Comparison of ENCODE assay signal across 17 cellular contexts in the genomic region with DNA sequence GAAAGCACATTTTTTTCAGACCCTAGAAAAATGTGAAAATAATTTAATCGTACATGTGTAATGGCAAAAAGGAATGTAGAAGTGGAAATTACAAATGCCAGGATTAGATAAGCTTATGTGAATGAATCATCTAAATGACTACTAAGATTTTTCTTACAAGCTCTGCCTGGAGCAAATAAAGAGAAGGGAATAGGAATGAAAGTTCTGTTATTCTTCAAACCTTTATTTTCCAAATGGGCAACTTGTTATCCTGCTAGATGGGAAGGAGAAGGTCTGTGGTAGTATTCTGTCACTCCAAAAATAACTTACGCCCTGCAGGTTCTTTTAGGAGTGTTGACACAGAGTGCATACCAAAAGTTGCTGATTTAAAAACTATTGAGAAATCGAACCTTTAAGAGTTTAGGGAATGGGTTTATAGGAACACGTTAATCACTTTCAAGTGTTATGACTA. TPM values are rescaled to one million over a fixed set of nuclear protein-coding genes. Genes with fewer than 3 reads are reported as not detected.
A peak's percentile ranks its signal among the peaks of the same experiment; 100 is the strongest.
DNase-seq lines count a peak whose midpoint lies in the region; ATAC-seq and TF ChIP-seq lines count a peak whose summit lies in the region.
"Had no signal": no experiment of that assay in that cellular context is flagged by ENCODE, and none has a peak within 500 bp of the region (broad histone marks: within the 10 kb centered on the region; RNA-seq: fewer than 3 reads in every experiment).

No MANE protein-coding gene starts in this region.

- DNase-seq in ELR (ENCODE audit: low read depth) (peak; percentile 77), SK-N-MC (ENCODE audit: low read depth, low spot score) (no peak), retinal pigment epithelial cell (ENCODE audit: low read depth) (peak; percentile 34), NCI-H524 (lab: John Stamatoyannopoulos, UW) (no peak), GM10266 (ENCODE audit: extremely low spot score) (no peak), NCI-H526 (lab: John Stamatoyannopoulos, UW) (no peak)
- DNase-seq: activated CD4-positive, CD25-positive, alpha-beta regulatory T cell treated with anti-CD3 and anti-CD28 coated beads, Interleukin-2, amount 50 U/mL, for 72 hours; activated naive CD4-positive, alpha-beta T cell treated with anti-CD3 and anti-CD28 coated beads, Interleukin-2, amount 50 U/mL, for 16 hours; endodermal cell; glutamatergic neuron; Kasumi-1; NCI-H1694 treated with DMSO at 0.1 percent for 48 hours; stimulated activated naive CD8-positive, alpha-beta T cell treated with anti-CD3 and anti-CD28 coated beads, Interleukin-15, amount 100 ng/mL, for 72 hours had no signal

- no peak overlapping the region; the same call in 1 of the 2 replicates for H3K4me3 ChIP-seq in SK-N-MC
- H3K4me3 ChIP-seq in retinal pigment epithelial cell (ENCODE audit: low read length): no peak overlapping the region

- no peak overlapping the region for H3K9ac ChIP-seq in SK-N-MC (ENCODE audit: insufficient read length)
- H3K9ac ChIP-seq: parathyroid adenoma had no signal

- TF ChIP-seq CTCF in retinal pigment epithelial cell (conservative IDR thresholded peaks at IDR 0.05; ENCODE audit: low read depth, low read length): no peak
- no peak for TF ChIP-seq CTCF in GM10266 (IDR thresholded peaks at IDR 0.05; ENCODE audit: control insufficient read depth, insufficient read depth, low read depth, missing control alignments)

- peak overlapping the region; percentile 91 for H3K27ac ChIP-seq in SK-N-MC
- H3K27ac ChIP-seq: parathyroid adenoma had no signal

- ATAC-seq in esophagus mucosa (peak; percentile 48), GM21526 (IDR thresholded peaks at IDR 0.05; ENCODE audit: low FRiP score, unreplicated experiment) (no peak)
- ATAC-seq: Panc1; stimulated activated naive CD8-positive, alpha-beta T cell treated with anti-CD3 and anti-CD28 coated beads, Interleukin-15, amount 100 ng/mL, for 72 hours had no signal

- H3K9me3 ChIP-seq in SK-N-MC (ENCODE audit: low read depth, low read length): no peaks in the 10 kb centered on the region

- peaks cover 15% of the 10 kb centered on the region for H3K36me3 ChIP-seq in SK-N-MC (ENCODE audit: insufficient read depth, low read length)

RNA-seq across cellular contexts. Expression of a gene that starts 9.7 kb away (rescaled TPM):
- 28.3 TPM for total RNA-seq in esophagus mucosa

RNA-seq across cellular contexts. Expression of a gene that starts 43.4 kb away (rescaled TPM):
- total RNA-seq in esophagus mucosa: 14.3 TPM

Comparison
In these comparisons a context has a peak if more than half of its experiments do, and no peak if none do; other contexts are left out.
1. DNase-seq: peak in ELR (single experiment) and retinal pigment epithelial cell (single experiment); none in SK-N-MC (single experiment), NCI-H524 (0 of 2), GM10266 (single experiment) and NCI-H526 (0 of 2).